7 cellular contexts compared by ENCODE assay signal in genomic region chr18:11518788-11519685, GRCh38.
DNase-seq lines count a peak whose midpoint lies in the region; ATAC-seq, FAIRE-seq and TF ChIP-seq lines count a peak whose summit lies in the region.

No MANE protein-coding gene starts in this region.

- no TSS peak for BruUV-seq in GM12878 (replicated peaks; lab: Mats Ljungman, UMichigan)

- H3K79me2 ChIP-seq in GM12878 (ENCODE audit: control insufficient read depth, insufficient read depth, low read length): no peaks in the 10 kb centered on the region

- H3K4me3 ChIP-seq in GM12878 (no peak overlapping the region), tibial nerve (no peak overlapping the region)

- DNase-seq in ELF-1 (ENCODE audit: low read depth, low spot score): peak; percentile 79
- DNase-seq in HK-2 (ENCODE audit: unreplicated experiment): peak; percentile 18
- DNase-seq in OCI-M1 (lab: John Stamatoyannopoulos, UW): peak; percentile 75
- no peak for DNase-seq in GM12878 (ENCODE audit: low read depth, low spot score)
- DNase-seq in left lobe of liver (ENCODE audit: low spot score): peak; percentile 52
- DNase-seq in tibial nerve (ENCODE audit: low spot score in 2 of 2): peak in 1 of 2 donors; percentile 29

- TF ChIP-seq CTCF in GM12878 (IDR thresholded peaks at IDR 0.05 in 2 of 3, conservative IDR thresholded peaks at IDR 0.05 in 1 of 3; ENCODE audit: control insufficient read depth in 2 of 3, extremely low read depth in 1 of 3, insufficient read depth in 1 of 3, low read depth in 3 of 3, low read length in 3 of 3) (peak; percentile 83 to 97 (median 92)), tibial nerve (IDR thresholded peaks at IDR 0.05) (peak in 4 of 5 experiments; percentile 26 to 40 (median 38))

- RAD21 ChIA-PET in GM12878 (lab: Charles Lee; ENCODE audit: unreplicated experiment): interaction anchor here (1.1 to 2.7 kb wide), 3 partner anchors 35 to 209 kb away, joined by 3 to 14 read pairs (median 4); no protein-coding TSS in a partner anchor

- SMC1A ChIA-PET in GM12878 (lab: Charles Lee; ENCODE audit: uncharacterized antibody, unreplicated experiment): interaction anchor here (0.8 to 2.4 kb wide), 8 partner anchors 22 to 668 kb away, joined by 3 to 11 read pairs (median 4); no protein-coding TSS in a partner anchor

- CTCF ChIA-PET in GM12878 (lab: Yijun Ruan, JAX): interaction anchor here (0.7 to 5.2 kb wide), 33 partner anchors 8 to 1548 kb away, joined by 3 to 65 read pairs (median 4); no protein-coding TSS in a partner anchor

- H3K36me3 ChIP-seq in GM12878 (ENCODE audit: control insufficient read depth in 2 of 2, insufficient read depth in 2 of 2, low read length in 1 of 2) (no peaks in the 10 kb centered on the region), tibial nerve (no peaks in the 10 kb centered on the region)

- no peak overlapping the region for H2AFZ ChIP-seq in GM12878 (ENCODE audit: control insufficient read depth, low read depth, low read length)

- intact Hi-C loops in GM12878 (cut with micrococcal nuclease; ENCODE audit: unreplicated experiment): loop anchor here (1.0 to 10.0 kb wide), 2 partner anchors 209 to 354 kb away; no protein-coding TSS in a partner anchor

- no peak overlapping the region for H3K9ac ChIP-seq in GM12878 (ENCODE audit: control insufficient read depth, insufficient read depth, low read length)

- H3K27ac ChIP-seq in GM12878 (ENCODE audit: control insufficient read depth, insufficient read depth): no peak overlapping the region
- no peak overlapping the region for H3K27ac ChIP-seq in tibial nerve

- H3K4me2 ChIP-seq in GM12878 (ENCODE audit: control insufficient read depth, insufficient read depth): no peak overlapping the region

- POLR2A ChIA-PET in GM12878 (lab: Charles Lee): interaction anchor here (0.5 kb wide), 1 partner anchor 42 kb away, joined by 4 read pairs; no protein-coding TSS in a partner anchor

- TF ChIP-seq RAD21 in GM12878 (IDR thresholded peaks at IDR 0.05; ENCODE audit: insufficient read depth, low read depth, low read length): peak; percentile 83

- TF ChIP-seq EP300 in GM12878 (IDR thresholded peaks at IDR 0.05; ENCODE audit: borderline replicate concordance in 1 of 2, control insufficient read depth in 1 of 2, low read depth in 2 of 2, low read length in 2 of 2) (no peak), tibial nerve (IDR thresholded peaks at IDR 0.05) (no peak)

- no peaks in the 10 kb centered on the region for H3K4me1 ChIP-seq in GM12878 (ENCODE audit: control insufficient read depth, insufficient read depth, low read length)
- H3K4me1 ChIP-seq in tibial nerve: no peaks in the 10 kb centered on the region

- TF ChIP-seq POLR2A in GM12878 (IDR thresholded peaks at IDR 0.05; ENCODE audit: low read depth, low read length) (no peak), tibial nerve (IDR thresholded peaks at IDR 0.05) (no peak)

- ATAC-seq in GM19438 (IDR thresholded peaks at IDR 0.05; ENCODE audit: low read depth, unreplicated experiment) (peak; percentile 86), GM12878 (peak; percentile 100), left lobe of liver (peak; percentile 93)

- in situ Hi-C loops in GM12878 (cut with MboI): loop anchor here (10.0 kb wide), 1 partner anchor 734 kb away; no protein-coding TSS in a partner anchor

- H3K9me3 ChIP-seq in GM12878 (replicated peaks; ENCODE audit: control insufficient read depth, insufficient read depth, low read length): no peaks in the 10 kb centered on the region
- H3K9me3 ChIP-seq in tibial nerve: no peaks in the 10 kb centered on the region

- FAIRE-seq in GM12878 (lab: Jason Lieb, UNC): peak; percentile 47

- H3K27me3 ChIP-seq in GM12878 (replicated peaks in 1 of 2; ENCODE audit: control insufficient read depth in 2 of 2, insufficient read depth in 2 of 2, low read length in 1 of 2) (peaks cover 0 to 2% of the 10 kb centered on the region in 2 experiments; a peak in 2 of 4 replicates), tibial nerve (no peaks in the 10 kb centered on the region)

- 31% methylated on average over 24 of the region's 24 CpGs for WGBS in GM12878 (ENCODE audit: insufficient coverage, insufficient replicate concordance, low lambda C conversion rate, missing lambda C conversion rate)
- 50 to 58% methylated on average over 24 of the region's 24 CpGs for WGBS in tibial nerve, 2 donors

- H4K20me1 ChIP-seq in GM12878 (ENCODE audit: control insufficient read depth, insufficient read depth): 0 out of 2 replicates have a peak, but pooled peaks cover 2% of the 10 kb centered on the region

TF ChIP-seq in GM12878, 131 proteins besides CTCF, POLR2A, EP300 and RAD21:
- TF ChIP-seq ZNF24 (IDR thresholded peaks at IDR 0.05) (no peak), WRNIP1 (IDR thresholded peaks at IDR 0.05; ENCODE audit: borderline replicate concordance, low read depth, low read length) (no peak), POLR2AphosphoS5 (IDR thresholded peaks at IDR 0.05; ENCODE audit: low read length) (no peak), RCOR1 (conservative IDR thresholded peaks at IDR 0.05; ENCODE audit: low read depth, low read length) (no peak), ZBTB11 (CRISPR knock-in tag; IDR thresholded peaks at IDR 0.05) (no peak), ZNF207 (IDR thresholded peaks at IDR 0.05; ENCODE audit: borderline replicate concordance) (no peak), SPI1 (IDR thresholded peaks at IDR 0.05; ENCODE audit: borderline replicate concordance, insufficient read depth, low read depth, low read length) (no peak), YY1 (IDR thresholded peaks at IDR 0.05; ENCODE audit: low read depth, low read length) (peak; percentile 66; the same call in 1 of the 2 replicates), NBN (IDR thresholded peaks at IDR 0.05) (no peak), CEBPB (IDR thresholded peaks at IDR 0.05; ENCODE audit: borderline replicate concordance in 1 of 2, low read depth in 2 of 2, low read length in 2 of 2) (no peak), SRF (IDR thresholded peaks at IDR 0.05; ENCODE audit: low read depth in 2 of 2, low read length in 2 of 2) (no peak), SMARCA5 (IDR thresholded peaks at IDR 0.05) (peak; percentile 26; the same call in 1 of the 2 replicates), IRF4 (IDR thresholded peaks at IDR 0.05; ENCODE audit: low read depth, low read length) (0 out of 2 replicates have a peak, but pooled peaks have one; percentile 12), SMC3 (IDR thresholded peaks at IDR 0.05; ENCODE audit: borderline replicate concordance, low read length) (peak; percentile 78), ZBTB40 (IDR thresholded peaks at IDR 0.05; ENCODE audit: borderline replicate concordance) (no peak), ETV6 (conservative IDR thresholded peaks at IDR 0.05 in 1 of 2, IDR thresholded peaks at IDR 0.05 in 1 of 2; ENCODE audit: borderline replicate concordance in 1 of 2, low read depth in 1 of 2) (no peak)
TF ChIP-seq in GM12878: peak in this region for 4.
